24 cellular contexts compared by ENCODE assay signal in the genomic region with DNA sequence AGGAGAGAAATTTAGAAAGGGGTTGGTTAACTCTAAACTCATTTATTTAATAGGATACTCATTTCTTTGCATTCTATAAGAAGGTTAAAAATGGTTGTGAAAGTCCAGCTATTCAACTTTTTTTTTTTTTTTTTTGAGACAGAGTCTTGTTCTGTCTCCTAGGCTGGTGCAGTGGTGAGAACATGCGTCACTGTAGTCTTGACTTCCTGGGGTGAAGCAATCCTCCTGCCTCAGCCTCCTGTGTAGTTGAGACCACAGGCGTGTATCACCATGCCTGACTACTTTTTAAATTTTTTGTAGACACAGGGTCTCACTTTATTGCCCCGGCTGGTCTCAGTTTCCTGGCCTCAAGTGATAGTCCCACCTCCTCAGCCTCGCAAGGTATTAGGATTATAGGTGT.
"Had no signal": no experiment of that assay in that cellular context is flagged by ENCODE, and none has a peak within 500 bp of the region (broad histone marks: within the 10 kb centered on the region; RNA-seq: fewer than 3 reads in every experiment).

No MANE protein-coding gene starts in this region.

- H3K27ac Mint-ChIP-seq: activated CD4-positive, alpha-beta memory T cell treated with anti-CD3 and anti-CD28 coated beads, Interleukin-2, amount 10 ng/mL, durations not matched to agents 7 days and 5 days; activated T-helper 2 cell treated with anti-CD3 and anti-CD28 coated beads, Interferon-gamma antibody, Interleukin-2, Interleukin-4, amounts not matched to agents 10 μg/mL and 5 μg/mL and 100 μg/mL, durations not matched to agents 14 hours and 24 hours and 36 hours; brain; nephron; WTC11 had no signal

- H3K27ac ChIP-seq: heart right ventricle, pancreas, psoas muscle, right atrium auricular region, stomach, suprapubic skin, tibial nerve had no signal

- H3K27me3 Mint-ChIP-seq: activated CD4-positive, alpha-beta memory T cell treated with anti-CD3 and anti-CD28 coated beads, Interleukin-2, amount 10 ng/mL, durations not matched to agents 7 days and 5 days; brain had no signal

- H3K4me1 ChIP-seq: heart right ventricle, pancreas, psoas muscle, right atrium auricular region, stomach, suprapubic skin, tibial nerve had no signal

- H3K27me3 ChIP-seq: heart right ventricle, pancreas, right atrium auricular region, stomach, suprapubic skin, tibial nerve had no signal

- H3K4me3 Mint-ChIP-seq: activated CD4-positive, alpha-beta memory T cell treated with anti-CD3 and anti-CD28 coated beads, Interleukin-2, amount 10 ng/mL, durations not matched to agents 7 days and 5 days; brain; nephron; WTC11 had no signal

- DNase-seq: activated CD4-positive, alpha-beta memory T cell treated with anti-CD3 and anti-CD28 coated beads, Interleukin-2, amount 10 ng/mL, durations not matched to agents 7 days and 5 days; activated CD4-positive, alpha-beta T cell treated with anti-CD3 and anti-CD28 coated beads for 4 hours; activated naive CD4-positive, alpha-beta T cell treated with Interleukin-2 at 50 U/mL for 16 hours; anterior cingulate cortex; caudate nucleus; dermis blood vessel endothelial cell; effector CD8-positive, alpha-beta T cell; erythroblast; foreskin fibroblast; heart right ventricle; islet precursor cell; left cardiac atrium; pancreas; psoas muscle; stimulated activated CD4-positive, alpha-beta T cell treated with anti-CD3 and anti-CD28 coated beads, Interleukin-4, amount 100 ng/mL, for 24 hours; stomach; T-helper 9 cell had no signal

- ATAC-seq: heart right ventricle, left cardiac atrium, pancreas, psoas muscle, WTC11 had no signal

- H3K9me3 ChIP-seq: heart right ventricle, pancreas, psoas muscle, right atrium auricular region, stomach, suprapubic skin, tibial nerve had no signal

- H3K9me3 Mint-ChIP-seq: activated CD4-positive, alpha-beta memory T cell treated with anti-CD3 and anti-CD28 coated beads, Interleukin-2, amount 10 ng/mL, durations not matched to agents 7 days and 5 days; activated T-helper 2 cell treated with anti-CD3 and anti-CD28 coated beads, Interferon-gamma antibody, Interleukin-2, Interleukin-4, amounts not matched to agents 10 μg/mL and 5 μg/mL and 100 μg/mL, durations not matched to agents 14 hours and 24 hours and 36 hours; brain; nephron; WTC11 had no signal

- H3K4me1 Mint-ChIP-seq: brain, nephron, WTC11 had no signal

- H3K4me3 ChIP-seq: heart right ventricle, pancreas, psoas muscle, right atrium auricular region, stomach, suprapubic skin, tibial nerve had no signal
